Comparison of ENCODE assay signal across 8 cellular contexts in the genomic region with DNA sequence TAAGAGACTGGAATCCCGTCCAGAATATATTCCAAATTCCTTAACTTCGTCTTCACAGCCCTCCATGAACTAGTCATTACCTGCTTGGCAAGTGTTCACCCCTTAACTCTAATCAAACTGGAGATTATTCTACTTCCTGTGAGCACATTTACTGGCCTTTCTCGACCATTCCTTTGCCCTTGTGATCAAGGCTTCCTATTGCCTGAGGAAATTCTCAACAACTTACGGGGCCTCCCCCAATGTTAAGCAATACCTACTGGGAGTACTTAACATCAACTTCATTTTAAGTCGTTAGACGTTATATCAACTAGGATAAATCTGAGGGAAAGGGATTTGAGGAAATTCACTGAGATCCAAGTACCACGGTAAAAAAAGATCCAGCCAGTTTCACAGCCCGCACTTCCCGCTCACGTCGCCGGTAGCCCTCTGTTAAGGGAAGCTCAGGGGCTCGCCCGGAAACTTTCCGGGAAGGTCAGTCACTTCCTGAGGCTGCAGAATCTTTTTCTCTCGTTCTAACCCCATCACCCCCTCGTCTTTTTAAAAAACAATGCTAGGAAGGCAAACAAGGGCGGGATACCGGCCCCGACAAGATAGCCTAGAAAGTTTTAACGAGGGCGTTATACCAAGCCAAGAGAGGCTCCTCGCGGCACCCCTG. TPM values are rescaled to one million over a fixed set of nuclear protein-coding genes. Genes with fewer than 3 reads are reported as not detected.
DNase-seq lines count a peak whose midpoint lies in the region; ATAC-seq and TF ChIP-seq lines count a peak whose summit lies in the region.

No MANE protein-coding gene starts in this region.

- H3K9me3 ChIP-seq in KOPT-K1 (ENCODE audit: insufficient read depth, low read length, poor library complexity, severe bottlenecking) (no peaks in the 10 kb centered on the region), right atrium auricular region (no peaks in the 10 kb centered on the region)

- H3K27ac ChIP-seq in KOPT-K1 (ENCODE audit: low read depth, low read length, poor library complexity, severe bottlenecking) (peak overlapping the region; percentile 94), right atrium auricular region (peak overlapping the region; percentile 93 to 98)

- H3K4me3 ChIP-seq in right atrium auricular region (peak overlapping the region; percentile 76 to 98), skeletal muscle cell (ENCODE audit: low read depth, low read length) (peak overlapping the region; percentile 85)

- peaks cover 42% of the 10 kb centered on the region for H3K4me1 Mint-ChIP-seq in activated T-helper 2 cell treated with anti-CD3 and anti-CD28 coated beads, Interferon-gamma antibody, Interleukin-2, Interleukin-4, amounts not matched to agents 10 μg/mL and 5 μg/mL and 100 μg/mL, durations not matched to agents 14 hours and 24 hours and 36 hours (ENCODE audit: low read depth)

- TF ChIP-seq CTCF in right atrium auricular region (IDR thresholded peaks at IDR 0.05), result no peak

- H3K9me3 Mint-ChIP-seq in activated T-helper 2 cell treated with anti-CD3 and anti-CD28 coated beads, Interferon-gamma antibody, Interleukin-2, Interleukin-4, amounts not matched to agents 10 μg/mL and 5 μg/mL and 100 μg/mL, durations not matched to agents 14 hours and 24 hours and 36 hours, result no peaks in the 10 kb centered on the region

- peaks cover 44% of the 10 kb centered on the region for H3K36me3 ChIP-seq in KOPT-K1 (ENCODE audit: insufficient read depth, low read length)
- H3K36me3 ChIP-seq in right atrium auricular region, result no peaks in the 10 kb centered on the region

- peaks cover 1% of the 10 kb centered on the region for H3K27me3 Mint-ChIP-seq in activated T-helper 2 cell treated with anti-CD3 and anti-CD28 coated beads, Interferon-gamma antibody, Interleukin-2, Interleukin-4, amounts not matched to agents 10 μg/mL and 5 μg/mL and 100 μg/mL, durations not matched to agents 14 hours and 24 hours and 36 hours (ENCODE audit: low read depth)

- no peak for ATAC-seq in sciatic nerve

- peak overlapping the region; percentile 84 for H3K27ac Mint-ChIP-seq in activated T-helper 2 cell treated with anti-CD3 and anti-CD28 coated beads, Interferon-gamma antibody, Interleukin-2, Interleukin-4, amounts not matched to agents 10 μg/mL and 5 μg/mL and 100 μg/mL, durations not matched to agents 14 hours and 24 hours and 36 hours

- intact Hi-C loops in activated T-helper 2 cell treated with anti-CD3 and anti-CD28 coated beads, Interferon-gamma antibody, Interleukin-2, Interleukin-4, amounts not matched to agents 10 μg/mL and 5 μg/mL and 100 μg/mL, durations not matched to agents 14 hours and 24 hours and 36 hours (cut with micrococcal nuclease), result loop anchor here (2.0 to 10.0 kb wide), 2 partner anchors 18 to 446 kb away; a partner anchor contains a TSS
- intact Hi-C loops in sciatic nerve (cut with DNase I), result no loop called here

- H3K36me3 Mint-ChIP-seq in activated T-helper 2 cell treated with anti-CD3 and anti-CD28 coated beads, Interferon-gamma antibody, Interleukin-2, Interleukin-4, amounts not matched to agents 10 μg/mL and 5 μg/mL and 100 μg/mL, durations not matched to agents 14 hours and 24 hours and 36 hours (ENCODE audit: low read depth), result peaks cover 48% of the 10 kb centered on the region

- DNase-seq in EH (ENCODE audit: low read depth) (peak; percentile 80), right atrium auricular region (ENCODE audit: low spot score) (no peak), skeletal muscle cell (ENCODE audit: low read depth) (no peak), NCI-H1930 (lab: John Stamatoyannopoulos, UW) (no peak), NCI-H2081 treated with DMSO at 0.1 percent for 48 hours (lab: John Stamatoyannopoulos, UW) (no peak), sciatic nerve (ENCODE audit: low spot score) (no peak)
- DNase-seq in activated T-helper 2 cell treated with anti-CD3 and anti-CD28 coated beads, Interferon-gamma antibody, Interleukin-2, Interleukin-4, amounts not matched to agents 10 μg/mL and 5 μg/mL and 100 μg/mL, durations not matched to agents 14 hours and 24 hours and 36 hours (ENCODE audit: low spot score), result no peak

- peak overlapping the region; percentile 96 for H3K4me3 Mint-ChIP-seq in activated T-helper 2 cell treated with anti-CD3 and anti-CD28 coated beads, Interferon-gamma antibody, Interleukin-2, Interleukin-4, amounts not matched to agents 10 μg/mL and 5 μg/mL and 100 μg/mL, durations not matched to agents 14 hours and 24 hours and 36 hours (ENCODE audit: low read depth)

- H3K4me1 ChIP-seq in right atrium auricular region, result peaks cover 0 to 38% of the 10 kb centered on the region in 2 donors

- no peaks in the 10 kb centered on the region for H3K27me3 ChIP-seq in right atrium auricular region

RNA-seq across cellular contexts. Expression of a gene that starts 0.9 kb away (rescaled TPM):
- 96.0 and 97.6 TPM in 2 replicates for total RNA-seq in activated T-helper 2 cell treated with anti-CD3 and anti-CD28 coated beads, Interferon-gamma antibody, Interleukin-2, Interleukin-4, amounts not matched to agents 10 μg/mL and 5 μg/mL and 100 μg/mL, durations not matched to agents 14 hours and 24 hours and 36 hours
- 10 to 100 TPM; 35.1 to 35.6 TPM for total RNA-seq in right atrium auricular region
- total RNA-seq in sciatic nerve, result 44.8 TPM
